Comparison of ENCODE assay signal across 14 cellular contexts in the genomic region with DNA sequence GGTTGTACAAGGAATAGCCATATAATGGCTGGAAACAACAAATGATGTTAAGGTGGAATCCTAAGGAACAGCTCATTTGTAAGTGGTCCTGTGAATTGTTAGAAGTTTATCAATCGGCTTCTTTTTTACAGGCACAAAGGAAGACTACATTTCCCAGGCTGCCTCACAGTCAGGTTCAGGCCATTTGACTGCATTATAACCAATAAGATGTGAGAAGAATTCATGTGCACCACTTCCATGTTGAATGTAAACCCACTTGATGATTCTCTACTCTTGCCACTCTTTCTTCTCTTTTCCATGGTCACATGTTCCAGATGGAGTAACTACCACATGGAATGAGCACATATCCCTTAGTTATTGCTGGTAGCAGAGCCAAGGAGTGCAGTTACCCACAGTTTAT.
"Had no signal": no experiment of that assay in that cellular context is flagged by ENCODE, and none has a peak within 500 bp of the region (broad histone marks: within the 10 kb centered on the region; RNA-seq: fewer than 3 reads in every experiment).

No MANE protein-coding gene starts in this region.

- H3K4me3 ChIP-seq: gastroesophageal sphincter, hepatocyte, lower lobe of right lung, pancreas, testis had no signal

- FAIRE-seq: pancreas had no signal

- H3K79me2 ChIP-seq: hepatocyte had no signal

- H3K36me3 ChIP-seq: brain microvascular endothelial cell, gastroesophageal sphincter, lower lobe of right lung, pancreas had no signal

- H3K4me1 ChIP-seq: gastroesophageal sphincter, lower lobe of right lung, pancreas, testis had no signal

- H3K27me3 ChIP-seq: brain microvascular endothelial cell, gastroesophageal sphincter, pancreas, testis had no signal

- ATAC-seq: activated T-cell treated with anti-CD3 and anti-CD28 coated beads, Interleukin-2, amount 50 U/mL, for 72 hours; gastroesophageal sphincter; lower lobe of right lung; pancreas had no signal

- DNase-seq: activated CD4-positive, alpha-beta memory T cell treated with anti-CD3 and anti-CD28 coated beads for 36 hours; activated CD8-positive, alpha-beta memory T cell treated with anti-CD3 and anti-CD28 coated beads, Interleukin-2, amount 50 U/mL, for 4 hours; activated gamma-delta T cell treated with Interleukin-2 at 50 U/mL for 16 hours; activated naive CD8-positive, alpha-beta T cell treated with anti-CD3 and anti-CD28 coated beads for 36 hours; activated T-cell treated with anti-CD3 and anti-CD28 coated beads, Interleukin-2, amount 50 U/mL, for 72 hours; brain microvascular endothelial cell; effector memory CD4-positive, alpha-beta T cell; lower lobe of right lung; midbrain; pancreas; stimulated activated CD4-positive, alpha-beta T cell treated with anti-CD3 and anti-CD28 coated beads, Interleukin-2, amount 100 ng/mL, for 48 hours; testis had no signal

- H3K27ac ChIP-seq: brain microvascular endothelial cell, gastroesophageal sphincter, hepatocyte, lower lobe of right lung, pancreas, testis had no signal

- H3K9me3 ChIP-seq: gastroesophageal sphincter, lower lobe of right lung, pancreas, testis had no signal

- H3K4me2 ChIP-seq: hepatocyte had no signal

- H2AFZ ChIP-seq: hepatocyte had no signal
